Comparison of ENCODE assay signal across 24 cellular contexts in genomic region chr10:5282137-5282536, GRCh38.
DNase-seq lines count a peak whose midpoint lies in the region; ATAC-seq and TF ChIP-seq lines count a peak whose summit lies in the region.
"Had no signal": no experiment of that assay in that cellular context is flagged by ENCODE, and none has a peak within 500 bp of the region (broad histone marks: within the 10 kb centered on the region; RNA-seq: fewer than 3 reads in every experiment).

No MANE protein-coding gene starts in this region.

- H3K27me3 ChIP-seq in osteoblast (ENCODE audit: insufficient read depth, low read length) = no peaks in the 10 kb centered on the region
- H3K27me3 ChIP-seq: BLaER1, MG63, Peyer's patch had no signal

- H3K9me3 ChIP-seq in T-helper 17 cell (ENCODE audit: control insufficient read depth, low read length, poor library complexity, severe bottlenecking) (no peaks in the 10 kb centered on the region), osteoblast (ENCODE audit: low read depth, low read length) (no peaks in the 10 kb centered on the region)
- H3K9me3 ChIP-seq: BLaER1, MG63, Peyer's patch had no signal

- POLR2A ChIA-PET in RWPE1 (lab: Yijun Ruan, JAX; ENCODE audit: low non-redundant PET) = no interaction called here

- H3K36me3 Mint-ChIP-seq in activated naive CD4-positive, alpha-beta T cell treated with anti-CD3 and anti-CD28 coated beads, Interleukin-2, amount 10 ng/mL, durations not matched to agents 7 days and 5 days = peaks cover 40% of the 10 kb centered on the region
- H3K36me3 Mint-ChIP-seq in activated naive CD4-positive, alpha-beta T cell treated with anti-CD3 and anti-CD28 coated beads, Interleukin-2, amount 50 U/mL, for 72 hours = peaks cover 0 to 12% of the 10 kb centered on the region in 2 donors
- H3K36me3 Mint-ChIP-seq in T-helper 17 cell (ENCODE audit: low read depth) = peaks cover 14% of the 10 kb centered on the region
- H3K36me3 Mint-ChIP-seq: CD8-positive, alpha-beta T cell had no signal

- no peak for ATAC-seq in activated naive CD4-positive, alpha-beta T cell treated with anti-CD3 and anti-CD28 coated beads, Interleukin-2, amount 50 U/mL, for 72 hours
- no peak for ATAC-seq in T-helper 17 cell
- no peak for ATAC-seq in GM18511 (IDR thresholded peaks at IDR 0.05; ENCODE audit: unreplicated experiment)
- ATAC-seq: CD8-positive, alpha-beta T cell; GM12878; Right ventricle myocardium inferior had no signal

- no peaks in the 10 kb centered on the region for H3K79me2 ChIP-seq in osteoblast (ENCODE audit: insufficient read depth, low read length)

- H3K9me3 Mint-ChIP-seq in activated naive CD4-positive, alpha-beta T cell treated with anti-CD3 and anti-CD28 coated beads, Interleukin-2, amount 10 ng/mL, durations not matched to agents 7 days and 5 days = no peaks in the 10 kb centered on the region
- H3K9me3 Mint-ChIP-seq in activated naive CD4-positive, alpha-beta T cell treated with anti-CD3 and anti-CD28 coated beads, Interleukin-2, amount 50 U/mL, for 72 hours = no peaks in the 10 kb centered on the region
- H3K9me3 Mint-ChIP-seq: CD8-positive, alpha-beta T cell; HFFc6 had no signal

- H3K27me3 Mint-ChIP-seq in activated naive CD4-positive, alpha-beta T cell treated with anti-CD3 and anti-CD28 coated beads, Interleukin-2, amount 10 ng/mL, durations not matched to agents 7 days and 5 days = no peaks in the 10 kb centered on the region
- H3K27me3 Mint-ChIP-seq in T-helper 17 cell = no peaks in the 10 kb centered on the region

- TF ChIP-seq CTCF in epithelial cell of esophagus (IDR thresholded peaks at IDR 0.05; ENCODE audit: insufficient read depth, low read depth, low read length, missing control alignments) (no peak), osteoblast (IDR thresholded peaks at IDR 0.05; ENCODE audit: extremely low read depth, low read depth, low read length) (no peak), RWPE1 (conservative IDR thresholded peaks at IDR 0.05; ENCODE audit: low read depth) (no peak)

- CTCF ChIA-PET in activated naive CD4-positive, alpha-beta T cell treated with anti-CD3 and anti-CD28 coated beads, Interleukin-2, amount 10 ng/mL, durations not matched to agents 7 days and 5 days (lab: Charles Lee) = interaction anchor here (0.6 to 4.2 kb wide), 6 partner anchors 8 to 432 kb away, joined by 3 to 58 read pairs (median 4); no protein-coding TSS in a partner anchor
- CTCF ChIA-PET in RWPE1 (lab: Yijun Ruan, JAX) = interaction anchor here (0.6 to 3.2 kb wide), 2 partner anchors 433 to 824 kb away, joined by 3 to 16 read pairs; no protein-coding TSS in a partner anchor

- peak overlapping the region; percentile 44 for H3K27ac Mint-ChIP-seq in activated naive CD4-positive, alpha-beta T cell treated with anti-CD3 and anti-CD28 coated beads, Interleukin-2, amount 10 ng/mL, durations not matched to agents 7 days and 5 days
- H3K27ac Mint-ChIP-seq in activated naive CD4-positive, alpha-beta T cell treated with anti-CD3 and anti-CD28 coated beads, Interleukin-2, amount 50 U/mL, for 72 hours = no peak overlapping the region
- peak overlapping the region; percentile 75 for H3K27ac Mint-ChIP-seq in T-helper 17 cell
- H3K27ac Mint-ChIP-seq: CD8-positive, alpha-beta T cell; HFFc6 had no signal

- H3K4me2 ChIP-seq in osteoblast (ENCODE audit: insufficient read depth, low read length) = no peak overlapping the region
- H3K4me2 ChIP-seq: BLaER1 had no signal

- H3K4me1 ChIP-seq in osteoblast (ENCODE audit: insufficient read depth, low read length) = peaks cover 14% of the 10 kb centered on the region
- H3K4me1 ChIP-seq: BLaER1 had no signal

- H4K20me1 ChIP-seq in osteoblast (ENCODE audit: insufficient read depth, low read length) = no peaks in the 10 kb centered on the region
- H4K20me1 ChIP-seq: BLaER1 had no signal

- no peaks in the 10 kb centered on the region for H3K36me3 ChIP-seq in osteoblast (ENCODE audit: insufficient read depth, low read length)
- H3K36me3 ChIP-seq: BLaER1, MG63, Peyer's patch had no signal

- H3K4me3 Mint-ChIP-seq in activated naive CD4-positive, alpha-beta T cell treated with anti-CD3 and anti-CD28 coated beads, Interleukin-2, amount 10 ng/mL, durations not matched to agents 7 days and 5 days = no peak overlapping the region
- H3K4me3 Mint-ChIP-seq in T-helper 17 cell = no peak overlapping the region
- H3K4me3 Mint-ChIP-seq: CD8-positive, alpha-beta T cell; HFFc6 had no signal

- H3K4me3 ChIP-seq in epithelial cell of esophagus (ENCODE audit: low read length) (no peak overlapping the region), osteoblast (ENCODE audit: insufficient read depth, low read length) (no peak overlapping the region)
- H3K4me3 ChIP-seq: BLaER1, GM12878, MG63, Peyer's patch had no signal

- H2AFZ ChIP-seq in osteoblast (ENCODE audit: low read length) = peak overlapping the region; percentile 33

- no peak for DNase-seq in activated naive CD4-positive, alpha-beta T cell treated with anti-CD3 and anti-CD28 coated beads, Interleukin-2, amount 10 ng/mL, durations not matched to agents 7 days and 5 days
- no peak for DNase-seq in activated naive CD4-positive, alpha-beta T cell treated with anti-CD3 and anti-CD28 coated beads, Interleukin-2, amount 50 U/mL, for 72 hours (ENCODE audit: low spot score in 2 of 2)
- DNase-seq in T-helper 17 cell (no peak), epithelial cell of esophagus (ENCODE audit: low read depth) (peak; percentile 29), osteoblast (ENCODE audit: insufficient read length, low spot score, missing footprints) (no peak), RWPE1 (ENCODE audit: low spot score) (no peak), GM19238 (ENCODE audit: insufficient read length, low spot score) (no peak)
- DNase-seq: CD8-positive, alpha-beta T cell; DMS53; EL; H7; HFFc6; IMR-90; MG63; NCI-H1048; NCI-H1436; NCI-H1930; NCI-H2171 treated with DMSO at 0.1 percent for 48 hours; NCI-H446; Peyer's patch had no signal

- H3K4me1 Mint-ChIP-seq in activated naive CD4-positive, alpha-beta T cell treated with anti-CD3 and anti-CD28 coated beads, Interleukin-2, amount 10 ng/mL, durations not matched to agents 7 days and 5 days = peaks cover 41% of the 10 kb centered on the region
- H3K4me1 Mint-ChIP-seq in T-helper 17 cell = peaks cover 20% of the 10 kb centered on the region

- H3K27ac ChIP-seq in osteoblast (ENCODE audit: low read depth, low read length) (no peak overlapping the region), RWPE1 (no peak overlapping the region)
- H3K27ac ChIP-seq: BLaER1, Peyer's patch had no signal

Comparison
In these comparisons a context has a peak if more than half of its experiments do, and no peak if none do; other contexts are left out.
1. H3K27ac Mint-ChIP-seq: peak in activated naive CD4-positive, alpha-beta T cell treated with anti-CD3 and anti-CD28 coated beads, Interleukin-2, amount 10 ng/mL, durations not matched to agents 7 days and 5 days (single experiment) and T-helper 17 cell (single experiment); none in activated naive CD4-positive, alpha-beta T cell treated with anti-CD3 and anti-CD28 coated beads, Interleukin-2, amount 50 U/mL, for 72 hours (0 of 2).